In the genomic region with DNA sequence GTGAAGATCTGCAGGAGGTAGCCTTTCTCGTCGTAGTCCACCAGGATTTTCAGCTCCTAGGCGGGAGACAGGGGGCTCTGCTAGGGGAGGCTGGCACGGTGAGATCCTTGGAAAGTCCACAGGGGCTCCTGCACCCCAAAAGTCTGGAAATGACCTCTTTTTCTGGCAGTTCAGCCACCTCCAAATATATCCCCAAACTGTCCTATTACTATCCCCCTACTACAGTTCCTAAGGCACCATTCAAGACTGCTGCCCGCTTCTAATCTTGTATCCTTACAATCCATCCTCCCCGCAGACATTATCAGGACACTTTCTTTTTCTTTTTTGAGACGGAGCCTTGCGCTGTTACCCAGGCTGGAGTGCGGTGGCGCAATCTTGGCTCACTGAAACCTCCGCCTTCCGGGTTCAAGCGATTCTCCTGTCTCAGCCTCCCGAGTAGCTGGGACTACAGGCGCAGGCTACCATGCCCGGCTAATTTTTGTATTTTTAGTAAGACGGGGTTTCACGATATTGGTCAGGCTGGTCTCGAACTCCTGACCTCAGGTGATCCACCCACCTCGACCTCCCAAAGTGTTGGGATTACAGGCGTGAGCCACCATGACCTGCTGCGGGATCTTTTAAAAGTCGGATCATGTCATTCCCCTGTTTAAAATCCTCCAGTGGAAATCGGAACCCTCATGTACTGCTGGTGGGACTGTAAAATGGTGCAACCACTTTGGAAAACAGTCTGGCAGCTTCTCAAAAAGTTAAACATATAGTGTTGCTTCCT, we compare ENCODE assay signal across 8 cellular contexts. TPM values are rescaled to one million over a fixed set of nuclear protein-coding genes. Genes with fewer than 3 reads are reported as not detected.
DNase-seq lines count a peak whose midpoint lies in the region; ATAC-seq lines count a peak whose summit lies in the region.

No MANE protein-coding gene starts in this region.

- H3K4me1 ChIP-seq in CD4-positive, alpha-beta memory T cell (ENCODE audit: insufficient read depth, low read length) = peaks cover 9% of the 10 kb centered on the region
- peaks cover 4 to 5% of the 10 kb centered on the region in 2 donors for H3K4me1 ChIP-seq in duodenal mucosa (ENCODE audit: control insufficient read depth in 1 of 2, insufficient read depth in 2 of 2, low read length in 2 of 2)
- H3K4me1 ChIP-seq in neuronal stem cell (ENCODE audit: control insufficient read depth in 2 of 2, insufficient read depth in 1 of 2, low read depth in 1 of 2, low read length in 2 of 2) = peaks cover 0 to 2% of the 10 kb centered on the region in 2 donors

- H3K4me2 ChIP-seq in neuronal stem cell (ENCODE audit: insufficient read depth, low read length, poor library complexity, severe bottlenecking) = peak overlapping the region; percentile 99

- H3K27me3 ChIP-seq in CD4-positive, alpha-beta memory T cell (ENCODE audit: insufficient read depth, low read length) = no peaks in the 10 kb centered on the region
- H3K27me3 ChIP-seq in duodenal mucosa (ENCODE audit: control insufficient read depth in 1 of 2, insufficient read depth in 2 of 2, low read length in 2 of 2) (no peaks in the 10 kb centered on the region), neuronal stem cell (ENCODE audit: control insufficient read depth in 3 of 3, insufficient read depth in 3 of 3, low read depth in 1 of 3, low read length in 3 of 3) (no peaks in the 10 kb centered on the region)

- H3K27ac ChIP-seq in CD4-positive, alpha-beta memory T cell (ENCODE audit: low read depth, low read length) = peak overlapping the region; percentile 46
- H3K27ac ChIP-seq in duodenal mucosa (ENCODE audit: low read depth, low read length) = no peak overlapping the region
- H3K27ac ChIP-seq in neuronal stem cell (replicated peaks; ENCODE audit: low read length) = no peak overlapping the region

- H3K4me1 Mint-ChIP-seq in CD4-positive, alpha-beta memory T cell = peaks cover 10 to 23% (median 14%) of the 10 kb centered on the region in 4 donors

- H3K9ac ChIP-seq in duodenal mucosa (ENCODE audit: low read depth in 1 of 2, low read length in 2 of 2) (peak overlapping the region; percentile 45 to 70), neuronal stem cell (ENCODE audit: low read depth, low read length, poor library complexity) (peak overlapping the region; percentile 96)

- WGBS in neuronal stem cell (ENCODE audit: extremely low coverage in 2 of 2, insufficient read length in 2 of 2, insufficient replicate concordance in 1 of 2), 2 donors = no CpG with 5 or more reads among the region's 24 CpGs

- H2BK5ac ChIP-seq in neuronal stem cell (ENCODE audit: low read length) = no peak overlapping the region

- DNase-seq in CD4-positive, alpha-beta memory T cell = no peak
- DNase-seq in MV-4-11 (lab: John Stamatoyannopoulos, UW) = peak; percentile 63
- no peak for DNase-seq in neuronal stem cell (ENCODE audit: low spot score)

- no peaks in the 10 kb centered on the region for H3K36me3 ChIP-seq in CD4-positive, alpha-beta memory T cell (ENCODE audit: insufficient read depth, low read length)
- H3K36me3 ChIP-seq in duodenal mucosa (ENCODE audit: control insufficient read depth in 1 of 2, insufficient read depth in 2 of 2, low read length in 2 of 2) (no peaks in the 10 kb centered on the region), neuronal stem cell (replicated peaks in 1 of 2; ENCODE audit: control insufficient read depth in 2 of 2, insufficient read depth in 2 of 2, low read length in 2 of 2) (no peaks in the 10 kb centered on the region)

- no peak for ATAC-seq in HG03565 (IDR thresholded peaks at IDR 0.05; ENCODE audit: unreplicated experiment)
- no peak for ATAC-seq in HG03045 (IDR thresholded peaks at IDR 0.05; ENCODE audit: unreplicated experiment)
- no peak for ATAC-seq in HG03159 (IDR thresholded peaks at IDR 0.05; ENCODE audit: unreplicated experiment)
- no peak for ATAC-seq in HG03442 (IDR thresholded peaks at IDR 0.05; ENCODE audit: unreplicated experiment)

- H2AFZ ChIP-seq in neuronal stem cell (ENCODE audit: low read length) = peak overlapping the region; percentile 93

- CTCF ChIA-PET in CD4-positive, alpha-beta memory T cell (lab: Charles Lee; ENCODE audit: partially characterized antibody) = interaction anchor here (0.7 to 5.1 kb wide), 2 partner anchors 45 to 1657 kb away, joined by 3 to 51 read pairs; a partner anchor contains a TSS

- H3K27me3 Mint-ChIP-seq in CD4-positive, alpha-beta memory T cell = no peaks in the 10 kb centered on the region

- H3K79me1 ChIP-seq in neuronal stem cell (ENCODE audit: low read depth, low read length) = no peaks in the 10 kb centered on the region

- H3K4ac ChIP-seq in neuronal stem cell (ENCODE audit: low read length) = peak overlapping the region; percentile 26

- peak overlapping the region; percentile 98 for H3K18ac ChIP-seq in neuronal stem cell (ENCODE audit: low read length)

- H3K4me3 ChIP-seq in CD4-positive, alpha-beta memory T cell (ENCODE audit: low read length in 2 of 2) = peak overlapping the region; percentile 70 to 95
- H3K4me3 ChIP-seq in duodenal mucosa (ENCODE audit: low read depth in 1 of 2, low read length in 2 of 2) (peak overlapping the region; percentile 81 to 92), neuronal stem cell (ENCODE audit: low read length in 2 of 2) (peak overlapping the region; percentile 62 to 90)

- no peak overlapping the region for H2BK12ac ChIP-seq in neuronal stem cell (ENCODE audit: low read length)

- H3K36me3 Mint-ChIP-seq in CD4-positive, alpha-beta memory T cell = peaks cover 0 to 4% of the 10 kb centered on the region in 2 donors

- POLR2A ChIA-PET in CD4-positive, alpha-beta memory T cell (lab: Charles Lee; ENCODE audit: partially characterized antibody) = interaction anchor here (1.2 to 3.6 kb wide), 7 partner anchors 14 to 146 kb away, joined by 3 to 33 read pairs (median 7); a partner anchor contains a TSS

- H3K9me3 ChIP-seq in CD4-positive, alpha-beta memory T cell (ENCODE audit: control insufficient read depth in 1 of 2, low read length in 2 of 2) = no peaks in the 10 kb centered on the region
- H3K9me3 ChIP-seq in duodenal mucosa (ENCODE audit: control insufficient read depth in 1 of 2, low read length in 2 of 2) (no peaks in the 10 kb centered on the region), neuronal stem cell (replicated peaks in 1 of 2; ENCODE audit: control insufficient read depth in 2 of 2, insufficient read depth in 1 of 2, low read depth in 1 of 2, low read length in 2 of 2) (peaks cover 0 to 1% of the 10 kb centered on the region in 2 donors)

- no peak overlapping the region for H2BK15ac ChIP-seq in neuronal stem cell (ENCODE audit: low read length)

- peak overlapping the region; percentile 81 for H2AK5ac ChIP-seq in neuronal stem cell (ENCODE audit: low read depth, low read length)

- no peak overlapping the region for H3K14ac ChIP-seq in neuronal stem cell (ENCODE audit: low read length)

- intact Hi-C loops in CD4-positive, alpha-beta memory T cell (cut with micrococcal nuclease) = loop anchor here (1.0 to 2.0 kb wide), 6 partner anchors 38 to 440 kb away; a partner anchor contains a TSS

- H3K4me3 Mint-ChIP-seq in CD4-positive, alpha-beta memory T cell = peak overlapping the region; percentile 96 to 99 (median 99)

- peak overlapping the region; percentile 86 to 97 (median 93) for H3K27ac Mint-ChIP-seq in CD4-positive, alpha-beta memory T cell

- no peak overlapping the region for H4K91ac ChIP-seq in neuronal stem cell (ENCODE audit: low read depth, low read length, poor library complexity)

- H3K23ac ChIP-seq in neuronal stem cell (ENCODE audit: low read depth, low read length, poor library complexity) = peak overlapping the region; percentile 80

- no peak overlapping the region for H2BK120ac ChIP-seq in neuronal stem cell (ENCODE audit: low read depth, low read length)

- H4K8ac ChIP-seq in neuronal stem cell (ENCODE audit: low read depth, low read length) = peak overlapping the region; percentile 87

- no peaks in the 10 kb centered on the region for H3K9me3 Mint-ChIP-seq in CD4-positive, alpha-beta memory T cell

RNA-seq across cellular contexts. Expression of a gene that starts 18.5 kb away (rescaled TPM):
- total RNA-seq in CD4-positive, alpha-beta memory T cell = not detected
- polyA plus RNA-seq in CD4-positive, alpha-beta memory T cell = not detected
- 0.13 TPM for polyA plus RNA-seq in neuronal stem cell (2013, experiment 1 of 2)
- polyA plus RNA-seq in neuronal stem cell (2013, experiment 2 of 2) = 0.18 TPM

RNA-seq across cellular contexts. Expression of a gene that starts 36.4 kb away (rescaled TPM):
- total RNA-seq in CD4-positive, alpha-beta memory T cell = 10 to 100 TPM; 67.1 to 69.3 TPM
- 1 to 10 TPM in 1 of 2 donors, under 1 TPM in 1; 0.13 to 3.3 TPM for polyA plus RNA-seq in CD4-positive, alpha-beta memory T cell
- 6.1 TPM for polyA plus RNA-seq in neuronal stem cell (2013, experiment 1 of 2)
- polyA plus RNA-seq in neuronal stem cell (2013, experiment 2 of 2) = 6.2 TPM

RNA-seq across cellular contexts. Expression of a gene that starts 46.7 kb away (rescaled TPM):
- total RNA-seq in CD4-positive, alpha-beta memory T cell = 100 to 1,000 TPM; 137 to 138 TPM
- polyA plus RNA-seq in CD4-positive, alpha-beta memory T cell = 100 to 1,000 TPM in 1 of 2 donors, 10 to 100 TPM in 1; 72.6 to 106 TPM
- 16.5 TPM for polyA plus RNA-seq in neuronal stem cell (2013, experiment 1 of 2)
- polyA plus RNA-seq in neuronal stem cell (2013, experiment 2 of 2) = 15.5 TPM

RNA-seq across cellular contexts. Expression of a gene that starts 48.4 kb away (rescaled TPM):
- total RNA-seq in CD4-positive, alpha-beta memory T cell = 10 to 100 TPM; 41.4 to 42.7 TPM
- polyA plus RNA-seq in CD4-positive, alpha-beta memory T cell = 100 to 1,000 TPM in 1 of 2 donors, 10 to 100 TPM in 1; 93.2 to 111 TPM
- 28.5 TPM for polyA plus RNA-seq in neuronal stem cell (2013, experiment 1 of 2)
- polyA plus RNA-seq in neuronal stem cell (2013, experiment 2 of 2) = 27.3 TPM
